Comparison of ENCODE assay signal across 19 cellular contexts in the genomic region with DNA sequence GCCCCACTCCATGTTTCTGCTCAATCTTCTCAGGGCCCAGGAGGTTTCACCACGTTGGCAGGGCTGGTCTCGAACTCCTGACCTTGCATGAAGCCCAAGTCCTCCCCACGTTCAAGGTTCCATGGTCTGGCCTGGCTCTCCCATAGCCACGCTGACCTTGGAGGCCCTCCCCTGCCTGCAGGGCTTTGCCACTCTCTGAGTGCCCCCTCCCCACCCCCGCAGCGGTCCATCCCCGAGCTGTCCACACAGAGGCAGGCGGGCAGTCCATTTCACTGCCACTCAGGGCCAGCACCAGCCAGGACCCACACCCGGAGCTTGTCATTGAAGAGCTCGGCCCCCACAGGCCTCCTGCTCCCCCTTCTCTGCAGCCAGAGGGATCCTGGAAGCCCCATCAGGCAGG. TPM values are rescaled to one million over a fixed set of nuclear protein-coding genes. Genes with fewer than 3 reads are reported as not detected.
DNase-seq lines count a peak whose midpoint lies in the region; ATAC-seq and TF ChIP-seq lines count a peak whose summit lies in the region.
"Had no signal": no experiment of that assay in that cellular context is flagged by ENCODE, and none has a peak within 500 bp of the region (broad histone marks: within the 10 kb centered on the region; RNA-seq: fewer than 3 reads in every experiment).

No MANE protein-coding gene starts in this region.

- peaks cover 43% of the 10 kb centered on the region for H3K36me3 Mint-ChIP-seq in Calu3 (ENCODE audit: insufficient read depth, unreplicated experiment)
- H3K36me3 Mint-ChIP-seq in WTC11, result peaks cover 19% of the 10 kb centered on the region
- H3K36me3 Mint-ChIP-seq: CD14-positive monocyte; CD8-positive, alpha-beta T cell; IgD-negative memory B cell had no signal

- BruUV-seq in Calu3 (replicated peaks; lab: Mats Ljungman, UMichigan), result no TSS peak

- H3K9me3 ChIP-seq in mucosa of descending colon (no peaks in the 10 kb centered on the region), spleen (no peaks in the 10 kb centered on the region), osteoblast (ENCODE audit: low read depth, low read length) (no peaks in the 10 kb centered on the region)

- H3K79me2 ChIP-seq in mesendoderm (ENCODE audit: control insufficient read depth, insufficient read depth, low read length) (no peaks in the 10 kb centered on the region), osteoblast (ENCODE audit: insufficient read depth, low read length) (no peaks in the 10 kb centered on the region)

- H4K5ac ChIP-seq in mesendoderm (ENCODE audit: low read length), result no peak overlapping the region

- H2BK5ac ChIP-seq in mesendoderm (ENCODE audit: low read length), result no peak overlapping the region

- H3K23ac ChIP-seq in mesendoderm (ENCODE audit: low read length), result no peak overlapping the region

- H3K4ac ChIP-seq in mesendoderm (ENCODE audit: low read depth, low read length), result no peak overlapping the region

- H3K27me3 ChIP-seq in spleen (replicated peaks in 1 of 7) (peaks cover 0 to 22% (median 0%) of the 10 kb centered on the region in 7 donors), mesendoderm (ENCODE audit: insufficient read depth, low read length, poor library complexity) (no peaks in the 10 kb centered on the region), osteoblast (ENCODE audit: insufficient read depth, low read length) (no peaks in the 10 kb centered on the region)

- intact Hi-C loops in Calu3 (cut with micrococcal nuclease; ENCODE audit: unreplicated experiment) (no loop called here), mucosa of descending colon (cut with DNase I, micrococcal nuclease) (no loop called here), spleen (cut with DNase I; ENCODE audit: low total_unique reads) (no loop called here)

- H3K36me3 ChIP-seq in mucosa of descending colon (ENCODE audit: low read depth) (no peaks in the 10 kb centered on the region), spleen (peaks cover 0 to 15% (median 0%) of the 10 kb centered on the region in 6 donors), mesendoderm (ENCODE audit: control insufficient read depth, insufficient read depth, low read length) (no peaks in the 10 kb centered on the region), osteoblast (ENCODE audit: insufficient read depth, low read length) (no peaks in the 10 kb centered on the region)

- 48 to 69% (median 54%) methylated on average over 6 to 10 of the region's 10 CpGs for WGBS in spleen, 5 donors
- no CpG with 5 or more reads among the region's 10 CpGs for WGBS in mesendoderm (ENCODE audit: extremely low coverage, insufficient coverage, low lambda C conversion rate)

- no peak overlapping the region for H2AFZ ChIP-seq in osteoblast (ENCODE audit: low read length)

- H2AK5ac ChIP-seq in mesendoderm (ENCODE audit: low read length), result no peak overlapping the region

- no peaks in the 10 kb centered on the region for H4K20me1 ChIP-seq in osteoblast (ENCODE audit: insufficient read depth, low read length)

- H3K18ac ChIP-seq in mesendoderm (ENCODE audit: low read length), result no peak overlapping the region

- no peak overlapping the region for H2BK120ac ChIP-seq in mesendoderm (ENCODE audit: low read depth, low read length)

- H3K4me3 Mint-ChIP-seq in Calu3 (ENCODE audit: low read depth, unreplicated experiment) (peak overlapping the region; percentile 2), WTC11 (no peak overlapping the region)
- H3K4me3 Mint-ChIP-seq: CD14-positive monocyte; CD8-positive, alpha-beta T cell; IgD-negative memory B cell had no signal

- H3K27me3 Mint-ChIP-seq in Calu3 (ENCODE audit: unreplicated experiment) (no peaks in the 10 kb centered on the region), WTC11 (ENCODE audit: low read depth) (no peaks in the 10 kb centered on the region)

- H3K27ac Mint-ChIP-seq in Calu3 (ENCODE audit: unreplicated experiment) (no peak overlapping the region), WTC11 (0 out of 2 replicates have a peak overlapping the region, but pooled peaks have one; percentile 83)
- H3K27ac Mint-ChIP-seq: CD14-positive monocyte; CD8-positive, alpha-beta T cell; IgD-negative memory B cell had no signal

- CTCF ChIA-PET in Calu3 (lab: Charles Lee) (interaction anchor here (1.0 kb wide), 1 partner anchor 48 kb away, joined by 3 read pairs; no protein-coding TSS in a partner anchor), WTC11 (lab: Charles Lee) (interaction anchor here (1.1 to 1.6 kb wide), 2 partner anchors 38 to 98 kb away, joined by 4 to 7 read pairs; no protein-coding TSS in a partner anchor)

- H3K4me2 ChIP-seq in mesendoderm (ENCODE audit: low read length), result no peak overlapping the region
- H3K4me2 ChIP-seq in osteoblast (ENCODE audit: insufficient read depth, low read length), result no peak overlapping the region

- no peak for TF ChIP-seq POLR2A in spleen (IDR thresholded peaks at IDR 0.05)

- no peaks in the 10 kb centered on the region for H3K79me1 ChIP-seq in mesendoderm (ENCODE audit: low read length)

- TF ChIP-seq CTCF in Calu3 (IDR thresholded peaks at IDR 0.05; ENCODE audit: unreplicated experiment) (no peak), WTC11 (IDR thresholded peaks at IDR 0.05) (no peak), mucosa of descending colon (IDR thresholded peaks at IDR 0.05) (no peak), spleen (IDR thresholded peaks at IDR 0.05 in 8 of 11, conservative IDR thresholded peaks at IDR 0.05 in 3 of 11) (no peak), osteoblast (IDR thresholded peaks at IDR 0.05; ENCODE audit: extremely low read depth, low read depth, low read length) (no peak)

- peaks cover 12% of the 10 kb centered on the region for H3K4me1 Mint-ChIP-seq in Calu3 (ENCODE audit: low read depth, unreplicated experiment)
- H3K4me1 Mint-ChIP-seq in WTC11, result peaks cover 12% of the 10 kb centered on the region
- H3K4me1 Mint-ChIP-seq: CD14-positive monocyte, IgD-negative memory B cell had no signal

- no peak overlapping the region for H3K9ac ChIP-seq in mesendoderm (ENCODE audit: low read length)

- H3K27ac ChIP-seq in spleen, result peak overlapping the region in 5 of 8 donors; percentile 65 to 79 (median 70)
- H3K27ac ChIP-seq in mesendoderm (ENCODE audit: low read depth, low read length), result no peak overlapping the region
- H3K27ac ChIP-seq in osteoblast (ENCODE audit: low read depth, low read length), result no peak overlapping the region
- H3K27ac ChIP-seq: 22Rv1 had no signal

- DNase-seq in Calu3 (no peak), WTC11 (ENCODE audit: low spot score) (no peak), mucosa of descending colon (no peak), spleen (peak; percentile 73), mesendoderm (no peak), osteoblast (ENCODE audit: insufficient read length, low spot score, missing footprints) (no peak)
- DNase-seq in activated CD4-positive, alpha-beta T cell treated with anti-CD3 and anti-CD28 coated beads for 1 hour, result no peak
- DNase-seq: CD8-positive, alpha-beta T cell; COR-L47; DMS53; GF-D8; KG1 had no signal

- H3K56ac ChIP-seq in mesendoderm (ENCODE audit: low read length), result no peak overlapping the region

- H3K4me1 ChIP-seq in mucosa of descending colon (ENCODE audit: low read depth) (peaks cover 5% of the 10 kb centered on the region), spleen (peaks cover 0 to 33% (median 6%) of the 10 kb centered on the region in 6 donors), mesendoderm (ENCODE audit: control insufficient read depth, low read depth, low read length) (no peaks in the 10 kb centered on the region), osteoblast (ENCODE audit: insufficient read depth, low read length) (no peaks in the 10 kb centered on the region)

- POLR2A ChIA-PET in WTC11 (lab: Charles Lee), result interaction anchor here (0.6 kb wide), 1 partner anchor 347 kb away, joined by 3 read pairs; no protein-coding TSS in a partner anchor

- no peak overlapping the region for H4K8ac ChIP-seq in mesendoderm (ENCODE audit: low read depth, low read length)

- H3K9me3 Mint-ChIP-seq in Calu3 (ENCODE audit: low read depth, unreplicated experiment) (no peaks in the 10 kb centered on the region), WTC11 (peaks cover 5% of the 10 kb centered on the region; the same call in 1 of the 2 replicates)
- H3K9me3 Mint-ChIP-seq: CD14-positive monocyte; CD8-positive, alpha-beta T cell had no signal

- H3K4me3 ChIP-seq in mucosa of descending colon, result no peak overlapping the region
- no peak overlapping the region for H3K4me3 ChIP-seq in spleen
- H3K4me3 ChIP-seq in mesendoderm (ENCODE audit: low read length), result no peak overlapping the region
- H3K4me3 ChIP-seq in osteoblast (ENCODE audit: insufficient read depth, low read length), result no peak overlapping the region

- no peak for ATAC-seq in WTC11
- ATAC-seq in mucosa of descending colon, result peak; percentile 6
- no peak for ATAC-seq in HG02759 (IDR thresholded peaks at IDR 0.05; ENCODE audit: unreplicated experiment)
- ATAC-seq: CD8-positive, alpha-beta T cell had no signal

- no peak overlapping the region for H2BK15ac ChIP-seq in mesendoderm (replicated peaks; ENCODE audit: low read depth)

TF ChIP-seq in WTC11, 78 proteins besides CTCF, POLR2A, EP300 and RAD21 (continues in another document):
- TF ChIP-seq TP53 (CRISPR knock-in tag; IDR thresholded peaks at IDR 0.05) (no peak), ZNF423 (CRISPR knock-in tag; IDR thresholded peaks at IDR 0.05) (no peak), MLX (CRISPR knock-in tag; IDR thresholded peaks at IDR 0.05) (no peak), NR2C2 (CRISPR knock-in tag; IDR thresholded peaks at IDR 0.05) (no peak), ZNF263 (CRISPR knock-in tag; IDR thresholded peaks at IDR 0.05; ENCODE audit: low read depth) (no peak)
- TF ChIP-seq, protein P1, sequence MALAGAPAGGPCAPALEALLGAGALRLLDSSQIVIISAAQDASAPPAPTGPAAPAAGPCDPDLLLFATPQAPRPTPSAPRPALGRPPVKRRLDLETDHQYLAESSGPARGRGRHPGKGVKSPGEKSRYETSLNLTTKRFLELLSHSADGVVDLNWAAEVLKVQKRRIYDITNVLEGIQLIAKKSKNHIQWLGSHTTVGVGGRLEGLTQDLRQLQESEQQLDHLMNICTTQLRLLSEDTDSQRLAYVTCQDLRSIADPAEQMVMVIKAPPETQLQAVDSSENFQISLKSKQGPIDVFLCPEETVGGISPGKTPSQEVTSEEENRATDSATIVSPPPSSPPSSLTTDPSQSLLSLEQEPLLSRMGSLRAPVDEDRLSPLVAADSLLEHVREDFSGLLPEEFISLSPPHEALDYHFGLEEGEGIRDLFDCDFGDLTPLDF (CRISPR knock-in tag; IDR thresholded peaks at IDR 0.05), result no peak

RNA-seq across cellular contexts. Expression of gene ARHGAP8, which starts 30.7 kb away (rescaled TPM):
- total RNA-seq in Calu3 (2022), result 124 and 127 TPM in 2 replicates
- total RNA-seq in WTC11 (2021), result 50.5 to 61.4 TPM (median 58.0 TPM) in 3 replicates
- total RNA-seq in mucosa of descending colon, result 10 to 100 TPM; 25.0 to 74.6 (median 43.7) TPM
- 10 to 100 TPM; 13.8 to 71.6 (median 20.1) TPM for total RNA-seq in spleen
- 10 to 100 TPM in 2 of 3 donors, 1 to 10 TPM in 1; 2.7 to 34.9 (median 16.4) TPM for polyA plus RNA-seq in spleen
- polyA plus RNA-seq in mesendoderm (2013, experiment 1 of 2), result 26.7 TPM
- 27.5 TPM for polyA plus RNA-seq in mesendoderm (2013, experiment 2 of 2)
- total RNA-seq in osteoblast, result 0.29 and 0.36 TPM in 2 replicates
- total RNA-seq: A673, H4, HT1080 had no signal
- polyA plus RNA-seq: CD14-positive monocyte, IgD-negative memory B cell had no signal

Comparison
In these comparisons a context has a peak if more than half of its experiments do, and no peak if none do; other contexts are left out.
1. H3K27ac ChIP-seq: peak in spleen (5 of 8); none in mesendoderm (single experiment) and osteoblast (single experiment).
2. RNA of gene ARHGAP8, which starts 30.7 kb away (total RNA-seq): 124 to 127 TPM in Calu3, 50.5 to 61.4 TPM in WTC11, 25.0 to 74.6 TPM in mucosa of descending colon and 13.8 to 71.6 TPM in spleen; 0.29 to 0.36 TPM in osteoblast; every median in the first group is over 10 times any median in the second.